Comparison of ENCODE assay signal across 1 cellular context in genomic region chr9:4497855-4498254, GRCh38.
TF ChIP-seq lines count a peak whose summit lies in the region.

No MANE protein-coding gene starts in this region.

TF ChIP-seq in GM12878, 131 proteins besides CTCF, POLR2A, EP300 and RAD21:
- peak; percentile 77 for TF ChIP-seq ZBTB40 (IDR thresholded peaks at IDR 0.05; ENCODE audit: borderline replicate concordance)
- TF ChIP-seq MYC (IDR thresholded peaks at IDR 0.05; ENCODE audit: insufficient read depth, insufficient read length, insufficient replicate concordance, low read length, severe bottlenecking): no peak
- TF ChIP-seq RUNX3 (IDR thresholded peaks at IDR 0.05; ENCODE audit: low read length): no peak
- TF ChIP-seq MLLT1 (IDR thresholded peaks at IDR 0.05): peak; percentile 94
